In genomic region chr1:179187708-179188471, GRCh38 we compare ENCODE assay signal across 17 cellular contexts.
"Had no signal": no experiment of that assay in that cellular context is flagged by ENCODE, and none has a peak within 500 bp of the region (broad histone marks: within the 10 kb centered on the region; RNA-seq: fewer than 3 reads in every experiment).

No MANE protein-coding gene starts in this region.

- H3K9me3 ChIP-seq: body of pancreas, left ventricle myocardium inferior, spleen, thoracic aorta had no signal

- H3K4me2 ChIP-seq: neural progenitor cell had no signal

- H3K27me3 Mint-ChIP-seq: activated CD4-positive, alpha-beta T cell treated with anti-CD3 and anti-CD28 coated beads for 36 hours; activated CD8-positive, alpha-beta memory T cell treated with anti-CD3 and anti-CD28 coated beads, Interleukin-2, amount 10 ng/mL, durations not matched to agents 7 days and 5 days; naive B cell; stimulated activated naive B cell treated with anti-CD40 and anti-IgM and Interleukin-4, amounts not matched to agents 10 μg/mL and 1 μg/mL and 100 μg/mL, for 72 hours had no signal

- H3K36me3 Mint-ChIP-seq: naive B cell had no signal

- H2AFZ ChIP-seq: neural progenitor cell had no signal

- H3K27ac ChIP-seq: body of pancreas, coronary artery, left ventricle myocardium inferior, neural progenitor cell, spleen, thoracic aorta had no signal

- H3K4me3 Mint-ChIP-seq: activated CD4-positive, alpha-beta T cell treated with anti-CD3 and anti-CD28 coated beads for 36 hours; activated CD8-positive, alpha-beta memory T cell treated with anti-CD3 and anti-CD28 coated beads, Interleukin-2, amount 10 ng/mL, durations not matched to agents 7 days and 5 days; naive B cell; neural progenitor cell; stimulated activated naive B cell treated with anti-CD40 and anti-IgM and Interleukin-4, amounts not matched to agents 10 μg/mL and 1 μg/mL and 100 μg/mL, for 72 hours had no signal

- H3K9ac ChIP-seq: neural progenitor cell had no signal

- H3K27me3 ChIP-seq: body of pancreas, neural progenitor cell, spleen had no signal

- H3K4me1 ChIP-seq: body of pancreas had no signal

- DNase-seq: activated CD4-positive, alpha-beta T cell treated with anti-CD3 and anti-CD28 coated beads for 36 hours; activated CD4-positive, alpha-beta T cell treated with anti-CD3 and anti-CD28 coated beads, Interleukin-2, amount 50 U/mL, for 48 hours; activated CD8-positive, alpha-beta memory T cell treated with anti-CD3 and anti-CD28 coated beads, Interleukin-2, amount 10 ng/mL, durations not matched to agents 7 days and 5 days; activated naive CD4-positive, alpha-beta T cell treated with Interleukin-2 at 50 U/mL for 16 hours; body of pancreas; foreskin melanocyte; left ventricle myocardium inferior; naive B cell; spleen; stimulated activated CD4-positive, alpha-beta T cell treated with anti-CD3 and anti-CD28 coated beads, Interleukin-4, amount 100 ng/mL, for 4 hours; stimulated activated naive B cell treated with anti-CD40 and anti-IgM and Interleukin-4, amounts not matched to agents 10 μg/mL and 1 μg/mL and 100 μg/mL, for 72 hours; SW 1271; T-helper 2 cell had no signal

- H3K9me3 Mint-ChIP-seq: naive B cell; neural progenitor cell; stimulated activated naive B cell treated with anti-CD40 and anti-IgM and Interleukin-4, amounts not matched to agents 10 μg/mL and 1 μg/mL and 100 μg/mL, for 72 hours had no signal

- H3K4me3 ChIP-seq: body of pancreas, coronary artery, left ventricle myocardium inferior, neural progenitor cell, spleen, thoracic aorta had no signal

- H3K36me3 ChIP-seq: left ventricle myocardium inferior, neural progenitor cell, thoracic aorta had no signal

- H3K27ac Mint-ChIP-seq: activated CD4-positive, alpha-beta T cell treated with anti-CD3 and anti-CD28 coated beads for 36 hours; activated CD8-positive, alpha-beta memory T cell treated with anti-CD3 and anti-CD28 coated beads, Interleukin-2, amount 10 ng/mL, durations not matched to agents 7 days and 5 days; neural progenitor cell; stimulated activated naive B cell treated with anti-CD40 and anti-IgM and Interleukin-4, amounts not matched to agents 10 μg/mL and 1 μg/mL and 100 μg/mL, for 72 hours had no signal

- ATAC-seq: activated CD4-positive, alpha-beta T cell treated with anti-CD3 and anti-CD28 coated beads for 36 hours; activated CD8-positive, alpha-beta memory T cell treated with anti-CD3 and anti-CD28 coated beads, Interleukin-2, amount 10 ng/mL, durations not matched to agents 7 days and 5 days; body of pancreas; sciatic nerve; stimulated activated naive B cell treated with anti-CD40 and anti-IgM and Interleukin-4, amounts not matched to agents 10 μg/mL and 1 μg/mL and 100 μg/mL, for 72 hours had no signal
